Comparison of ENCODE assay signal across 16 cellular contexts in the genomic region with DNA sequence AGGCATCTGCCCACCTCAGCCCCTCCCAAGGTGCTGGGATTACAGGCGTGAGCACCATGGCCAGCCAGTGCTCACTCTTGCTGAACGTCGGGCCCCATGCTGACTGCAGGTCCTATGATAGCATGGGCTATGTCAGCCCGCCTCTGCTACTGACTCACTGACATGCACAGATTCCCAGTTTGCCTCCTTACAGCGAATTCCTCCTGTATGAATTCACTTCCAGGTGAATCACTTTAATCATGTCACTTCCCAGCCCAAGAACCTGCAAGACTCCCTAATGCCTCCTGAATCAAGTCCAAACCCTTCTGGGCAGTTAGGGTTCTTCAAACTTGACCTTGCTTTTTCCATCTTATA. TPM values are rescaled to one million over a fixed set of nuclear protein-coding genes. Genes with fewer than 3 reads are reported as not detected.
DNase-seq lines count a peak whose midpoint lies in the region; FAIRE-seq and TF ChIP-seq lines count a peak whose summit lies in the region.
"Had no signal": no experiment of that assay in that cellular context is flagged by ENCODE, and none has a peak within 500 bp of the region (broad histone marks: within the 10 kb centered on the region; RNA-seq: fewer than 3 reads in every experiment).

No MANE protein-coding gene starts in this region.

- H3K4me3 ChIP-seq in neuronal stem cell (ENCODE audit: low read length in 2 of 2) (no peak overlapping the region), hepatocyte (no peak overlapping the region)
- H3K4me3 ChIP-seq: SJSA1, suprapubic skin had no signal

- H3K18ac ChIP-seq in neuronal stem cell (ENCODE audit: low read length) = no peak overlapping the region

- no peaks in the 10 kb centered on the region for H4K20me1 ChIP-seq in hepatocyte (ENCODE audit: insufficient read depth, poor library complexity, severe bottlenecking)

- H2BK120ac ChIP-seq in neuronal stem cell (ENCODE audit: low read depth, low read length) = no peak overlapping the region

- H3K27ac ChIP-seq in neuronal stem cell (replicated peaks; ENCODE audit: low read length) (no peak overlapping the region), hepatocyte (no peak overlapping the region)
- H3K27ac ChIP-seq: SJSA1, suprapubic skin had no signal

- H3K36me3 ChIP-seq in neuronal stem cell (replicated peaks in 1 of 2; ENCODE audit: control insufficient read depth in 2 of 2, insufficient read depth in 2 of 2, low read length in 2 of 2) = no peaks in the 10 kb centered on the region
- no peaks in the 10 kb centered on the region for H3K36me3 ChIP-seq in hepatocyte (replicated peaks; ENCODE audit: insufficient read depth, low read depth)
- H3K36me3 ChIP-seq: SJSA1, suprapubic skin had no signal

- peak; percentile 95 for FAIRE-seq in RCC 7860 (lab: Jason Lieb, UNC)
- FAIRE-seq: frontal cortex, GM12891 had no signal

- WGBS in neuronal stem cell (ENCODE audit: extremely low coverage in 2 of 2, insufficient read length in 2 of 2, insufficient replicate concordance in 1 of 2), 2 donors = no CpG with 5 or more reads among the region's 5 CpGs
- 62% methylated on average over 5 of the region's 5 CpGs for WGBS in hepatocyte (ENCODE audit: low lambda C conversion rate, missing lambda C conversion rate)

- no peaks in the 10 kb centered on the region for H3K9me2 ChIP-seq in hepatocyte (replicated peaks; ENCODE audit: insufficient read depth)

- H2AFZ ChIP-seq in neuronal stem cell (ENCODE audit: low read length) = no peak overlapping the region
- no peak overlapping the region for H2AFZ ChIP-seq in hepatocyte

- no peak overlapping the region for H2BK15ac ChIP-seq in neuronal stem cell (ENCODE audit: low read length)

- H4K8ac ChIP-seq in neuronal stem cell (ENCODE audit: low read depth, low read length) = no peak overlapping the region

- no peaks in the 10 kb centered on the region for H3K79me2 ChIP-seq in hepatocyte

- H3K14ac ChIP-seq in neuronal stem cell (ENCODE audit: low read length) = peak overlapping the region; percentile 21

- no peak overlapping the region for H3K4ac ChIP-seq in neuronal stem cell (ENCODE audit: low read length)

- H3K4me2 ChIP-seq in neuronal stem cell (ENCODE audit: insufficient read depth, low read length, poor library complexity, severe bottlenecking) (no peak overlapping the region), hepatocyte (no peak overlapping the region)

- H3K4me1 ChIP-seq in neuronal stem cell (ENCODE audit: control insufficient read depth in 2 of 2, insufficient read depth in 1 of 2, low read depth in 1 of 2, low read length in 2 of 2) = no peaks in the 10 kb centered on the region
- no peaks in the 10 kb centered on the region for H3K4me1 ChIP-seq in hepatocyte (ENCODE audit: insufficient read depth)
- H3K4me1 ChIP-seq: SJSA1 had no signal

- H3K23ac ChIP-seq in neuronal stem cell (ENCODE audit: low read depth, low read length, poor library complexity) = no peak overlapping the region

- H3K9ac ChIP-seq in neuronal stem cell (ENCODE audit: low read depth, low read length, poor library complexity) = no peak overlapping the region

- H2AK5ac ChIP-seq in neuronal stem cell (ENCODE audit: low read depth, low read length) = no peak overlapping the region

- peaks cover 0 to 7% (median 0%) of the 10 kb centered on the region in 3 experiments for H3K27me3 ChIP-seq in neuronal stem cell (ENCODE audit: control insufficient read depth in 3 of 3, insufficient read depth in 3 of 3, low read depth in 1 of 3, low read length in 3 of 3)
- no peaks in the 10 kb centered on the region for H3K27me3 ChIP-seq in hepatocyte
- H3K27me3 ChIP-seq: suprapubic skin had no signal

- H4K91ac ChIP-seq in neuronal stem cell (ENCODE audit: low read depth, low read length, poor library complexity) = no peak overlapping the region

- H2BK5ac ChIP-seq in neuronal stem cell (ENCODE audit: low read length) = no peak overlapping the region

- H3K79me1 ChIP-seq in neuronal stem cell (ENCODE audit: low read depth, low read length) = no peaks in the 10 kb centered on the region

- no peak overlapping the region for H2BK12ac ChIP-seq in neuronal stem cell (ENCODE audit: low read length)

- H3K9me3 ChIP-seq in neuronal stem cell (replicated peaks in 1 of 2; ENCODE audit: control insufficient read depth in 2 of 2, insufficient read depth in 1 of 2, low read depth in 1 of 2, low read length in 2 of 2) = peaks cover 0 to 4% of the 10 kb centered on the region in 2 donors
- H3K9me3 ChIP-seq in hepatocyte (ENCODE audit: low read depth) = no peaks in the 10 kb centered on the region
- H3K9me3 ChIP-seq: SJSA1, suprapubic skin had no signal

- DNase-seq in HCEC 1CT = peak; percentile 10
- DNase-seq in RCC 7860 (ENCODE audit: low spot score) = peak; percentile 97
- DNase-seq in dermis blood vessel endothelial cell = peak; percentile 60
- DNase-seq in neuronal stem cell (ENCODE audit: low spot score) = no peak
- no peak for DNase-seq in hepatocyte (ENCODE audit: low spot score)
- no peak for DNase-seq in COLO829 (ENCODE audit: low spot score)
- DNase-seq in stimulated activated CD4-positive, alpha-beta T cell treated with anti-CD3 and anti-CD28 coated beads, Interleukin-12 subunit alpha, Interleukin-12 subunit beta, amount 100 ng/mL, for 4 hours = no peak
- DNase-seq in stimulated activated CD4-positive, alpha-beta T cell treated with anti-CD3 and anti-CD28 coated beads, Interleukin-4, amount 100 ng/mL, for 1 hour = no peak
- DNase-seq: posterior cingulate gyrus had no signal

- TF ChIP-seq CTCF in hepatocyte (IDR thresholded peaks at IDR 0.05; ENCODE audit: poor library complexity) = no peak

RNA-seq across cellular contexts. Expression of gene UBTF, which starts 16.1 kb away (rescaled TPM):
- 59.2 and 68.4 TPM in 2 replicates for total RNA-seq in dermis blood vessel endothelial cell
- 26.7 TPM for polyA plus RNA-seq in neuronal stem cell (2013, experiment 1 of 2)
- 27.4 TPM for polyA plus RNA-seq in neuronal stem cell (2013, experiment 2 of 2)
- 35.0 and 38.9 TPM in 2 replicates for total RNA-seq in hepatocyte
- polyA plus RNA-seq in hepatocyte = 37.2 and 41.1 TPM in 2 replicates

RNA-seq across cellular contexts. Expression of gene SLC4A1, which starts 32.4 kb away (rescaled TPM):
- total RNA-seq in dermis blood vessel endothelial cell (not detected in 2 replicates), hepatocyte (not detected in 2 replicates)
- 0.03 TPM for polyA plus RNA-seq in neuronal stem cell (2013, experiment 1 of 2)
- polyA plus RNA-seq in neuronal stem cell (2013, experiment 2 of 2) = not detected
- not detected in 2 replicates for polyA plus RNA-seq in hepatocyte
- total RNA-seq: activated CD4-positive, alpha-beta memory T cell treated with anti-CD3 and anti-CD28 coated beads for 36 hours; activated T-helper 1 cell treated with anti-CD3 and anti-CD28 coated beads, Interleukin-12 subunit alpha, Interleukin-12 subunit beta, Interleukin-2, Interleukin-4 antibody, amounts not matched to agents 30 ng/mL and 10 ng/mL and 1 ng/mL, durations not matched to agents 14 hours and 24 hours and 36 hours; SJSA1 had no signal
- polyA plus RNA-seq: BJ had no signal

RNA-seq across cellular contexts. Expression of gene ATXN7L3, which starts 35.9 kb away (rescaled TPM):
- total RNA-seq in dermis blood vessel endothelial cell (51.1 and 67.7 TPM in 2 replicates), hepatocyte (64.0 and 64.3 TPM in 2 replicates)
- polyA plus RNA-seq in neuronal stem cell (2013, experiment 1 of 2) = 45.0 TPM
- polyA plus RNA-seq in neuronal stem cell (2013, experiment 2 of 2) = 44.5 TPM
- polyA plus RNA-seq in hepatocyte = 28.7 and 29.2 TPM in 2 replicates

RNA-seq across cellular contexts. Expression of gene TMUB2, which starts 48.8 kb away (rescaled TPM):
- total RNA-seq in dermis blood vessel endothelial cell = 37.0 and 40.2 TPM in 2 replicates
- 22.0 TPM for polyA plus RNA-seq in neuronal stem cell (2013, experiment 1 of 2)
- 22.0 TPM for polyA plus RNA-seq in neuronal stem cell (2013, experiment 2 of 2)
- total RNA-seq in hepatocyte = 27.7 and 31.3 TPM in 2 replicates
- polyA plus RNA-seq in hepatocyte = 46.8 and 54.6 TPM in 2 replicates

Comparison
In these comparisons a context has a peak if more than half of its experiments do, and no peak if none do; other contexts are left out.
1. DNase-seq: peak in HCEC 1CT (single experiment), RCC 7860 (single experiment) and dermis blood vessel endothelial cell (single experiment); none in neuronal stem cell (single experiment), hepatocyte (single experiment), COLO829 (single experiment), stimulated activated CD4-positive, alpha-beta T cell treated with anti-CD3 and anti-CD28 coated beads, Interleukin-12 subunit alpha, Interleukin-12 subunit beta, amount 100 ng/mL, for 4 hours (single experiment) and stimulated activated CD4-positive, alpha-beta T cell treated with anti-CD3 and anti-CD28 coated beads, Interleukin-4, amount 100 ng/mL, for 1 hour (single experiment).